ENCODE assay signal across 1 cellular context in the genomic region with DNA sequence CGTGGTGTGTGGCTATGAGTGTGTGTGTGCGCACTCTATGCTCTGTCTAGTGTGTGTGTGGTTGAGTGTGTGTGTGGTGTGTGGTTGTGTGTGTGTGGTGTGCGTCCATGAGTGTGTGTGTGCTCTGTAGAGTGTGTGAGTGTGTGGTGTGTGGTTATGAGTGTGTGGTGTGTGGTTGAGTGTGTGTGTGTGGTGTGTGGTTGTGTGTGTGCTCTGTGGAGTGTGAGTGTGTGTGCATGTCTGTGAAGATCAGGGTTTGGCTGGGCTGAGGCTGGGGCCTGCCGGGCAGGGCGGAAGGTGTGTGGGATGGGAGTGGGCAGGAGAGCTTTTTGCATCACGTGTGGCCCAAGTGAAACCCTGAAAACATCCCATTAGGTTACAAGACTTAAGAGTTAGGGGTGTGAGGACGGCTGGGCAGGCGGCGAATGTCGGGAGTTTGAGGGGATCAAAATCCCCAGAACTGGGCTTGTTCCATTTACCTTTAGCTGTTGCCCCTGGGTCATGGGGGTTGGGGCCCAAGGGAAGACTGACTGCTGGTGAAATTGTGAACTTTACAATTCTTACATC.
TF ChIP-seq lines count a peak whose summit lies in the region.

No MANE protein-coding gene starts in this region.

TF ChIP-seq in HepG2, 621 proteins besides CTCF, POLR2A, EP300 and RAD21:
- no peak for TF ChIP-seq ZNF383 (CRISPR knock-in tag; IDR thresholded peaks at IDR 0.05; ENCODE audit: borderline replicate concordance)
- TF ChIP-seq ZNF563 (CRISPR knock-in tag; IDR thresholded peaks at IDR 0.05) = no peak
- no peak for TF ChIP-seq ZSCAN12 (CRISPR knock-in tag; IDR thresholded peaks at IDR 0.05)
- TF ChIP-seq, protein P1, sequence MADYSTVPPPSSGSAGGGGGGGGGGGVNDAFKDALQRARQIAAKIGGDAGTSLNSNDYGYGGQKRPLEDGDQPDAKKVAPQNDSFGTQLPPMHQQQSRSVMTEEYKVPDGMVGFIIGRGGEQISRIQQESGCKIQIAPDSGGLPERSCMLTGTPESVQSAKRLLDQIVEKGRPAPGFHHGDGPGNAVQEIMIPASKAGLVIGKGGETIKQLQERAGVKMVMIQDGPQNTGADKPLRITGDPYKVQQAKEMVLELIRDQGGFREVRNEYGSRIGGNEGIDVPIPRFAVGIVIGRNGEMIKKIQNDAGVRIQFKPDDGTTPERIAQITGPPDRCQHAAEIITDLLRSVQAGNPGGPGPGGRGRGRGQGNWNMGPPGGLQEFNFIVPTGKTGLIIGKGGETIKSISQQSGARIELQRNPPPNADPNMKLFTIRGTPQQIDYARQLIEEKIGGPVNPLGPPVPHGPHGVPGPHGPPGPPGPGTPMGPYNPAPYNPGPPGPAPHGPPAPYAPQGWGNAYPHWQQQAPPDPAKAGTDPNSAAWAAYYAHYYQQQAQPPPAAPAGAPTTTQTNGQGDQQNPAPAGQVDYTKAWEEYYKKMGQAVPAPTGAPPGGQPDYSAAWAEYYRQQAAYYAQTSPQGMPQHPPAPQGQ (CRISPR knock-in tag; IDR thresholded peaks at IDR 0.05; ENCODE audit: borderline replicate concordance) = no peak
- TF ChIP-seq ZFP36 (IDR thresholded peaks at IDR 0.05; ENCODE audit: borderline replicate concordance, low read depth, low read length, partially characterized antibody) = no peak
- TF ChIP-seq KLF11 (CRISPR knock-in tag; IDR thresholded peaks at IDR 0.05) = no peak
- TF ChIP-seq, protein P2, sequence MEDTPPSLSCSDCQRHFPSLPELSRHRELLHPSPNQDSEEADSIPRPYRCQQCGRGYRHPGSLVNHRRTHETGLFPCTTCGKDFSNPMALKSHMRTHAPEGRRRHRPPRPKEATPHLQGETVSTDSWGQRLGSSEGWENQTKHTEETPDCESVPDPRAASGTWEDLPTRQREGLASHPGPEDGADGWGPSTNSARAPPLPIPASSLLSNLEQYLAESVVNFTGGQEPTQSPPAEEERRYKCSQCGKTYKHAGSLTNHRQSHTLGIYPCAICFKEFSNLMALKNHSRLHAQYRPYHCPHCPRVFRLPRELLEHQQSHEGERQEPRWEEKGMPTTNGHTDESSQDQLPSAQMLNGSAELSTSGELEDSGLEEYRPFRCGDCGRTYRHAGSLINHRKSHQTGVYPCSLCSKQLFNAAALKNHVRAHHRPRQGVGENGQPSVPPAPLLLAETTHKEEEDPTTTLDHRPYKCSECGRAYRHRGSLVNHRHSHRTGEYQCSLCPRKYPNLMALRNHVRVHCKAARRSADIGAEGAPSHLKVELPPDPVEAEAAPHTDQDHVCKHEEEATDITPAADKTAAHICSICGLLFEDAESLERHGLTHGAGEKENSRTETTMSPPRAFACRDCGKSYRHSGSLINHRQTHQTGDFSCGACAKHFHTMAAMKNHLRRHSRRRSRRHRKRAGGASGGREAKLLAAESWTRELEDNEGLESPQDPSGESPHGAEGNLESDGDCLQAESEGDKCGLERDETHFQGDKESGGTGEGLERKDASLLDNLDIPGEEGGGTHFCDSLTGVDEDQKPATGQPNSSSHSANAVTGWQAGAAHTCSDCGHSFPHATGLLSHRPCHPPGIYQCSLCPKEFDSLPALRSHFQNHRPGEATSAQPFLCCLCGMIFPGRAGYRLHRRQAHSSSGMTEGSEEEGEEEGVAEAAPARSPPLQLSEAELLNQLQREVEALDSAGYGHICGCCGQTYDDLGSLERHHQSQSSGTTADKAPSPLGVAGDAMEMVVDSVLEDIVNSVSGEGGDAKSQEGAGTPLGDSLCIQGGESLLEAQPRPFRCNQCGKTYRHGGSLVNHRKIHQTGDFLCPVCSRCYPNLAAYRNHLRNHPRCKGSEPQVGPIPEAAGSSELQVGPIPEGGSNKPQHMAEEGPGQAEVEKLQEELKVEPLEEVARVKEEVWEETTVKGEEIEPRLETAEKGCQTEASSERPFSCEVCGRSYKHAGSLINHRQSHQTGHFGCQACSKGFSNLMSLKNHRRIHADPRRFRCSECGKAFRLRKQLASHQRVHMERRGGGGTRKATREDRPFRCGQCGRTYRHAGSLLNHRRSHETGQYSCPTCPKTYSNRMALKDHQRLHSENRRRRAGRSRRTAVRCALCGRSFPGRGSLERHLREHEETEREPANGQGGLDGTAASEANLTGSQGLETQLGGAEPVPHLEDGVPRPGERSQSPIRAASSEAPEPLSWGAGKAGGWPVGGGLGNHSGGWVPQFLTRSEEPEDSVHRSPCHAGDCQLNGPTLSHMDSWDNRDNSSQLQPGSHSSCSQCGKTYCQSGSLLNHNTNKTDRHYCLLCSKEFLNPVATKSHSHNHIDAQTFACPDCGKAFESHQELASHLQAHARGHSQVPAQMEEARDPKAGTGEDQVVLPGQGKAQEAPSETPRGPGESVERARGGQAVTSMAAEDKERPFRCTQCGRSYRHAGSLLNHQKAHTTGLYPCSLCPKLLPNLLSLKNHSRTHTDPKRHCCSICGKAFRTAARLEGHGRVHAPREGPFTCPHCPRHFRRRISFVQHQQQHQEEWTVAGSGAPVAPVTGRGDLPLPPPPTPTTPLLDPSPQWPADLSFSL (CRISPR knock-in tag; IDR thresholded peaks at IDR 0.05) = peak; percentile 90
- TF ChIP-seq BHLHE40 (IDR thresholded peaks at IDR 0.05; ENCODE audit: low read length) = no peak
- TF ChIP-seq SP4 (CRISPR knock-in tag; IDR thresholded peaks at IDR 0.05) = 0 out of 2 replicates have a peak, but pooled peaks have one; percentile 28
